In genomic region chr17:60887607-60888028, GRCh38 we compare ENCODE assay signal across 10 cellular contexts.
DNase-seq lines count a peak whose midpoint lies in the region; TF ChIP-seq lines count a peak whose summit lies in the region.
"Had no signal": no experiment of that assay in that cellular context is flagged by ENCODE, and none has a peak within 500 bp of the region (broad histone marks: within the 10 kb centered on the region; RNA-seq: fewer than 3 reads in every experiment).

No MANE protein-coding gene starts in this region.

- no peak overlapping the region for H4K8ac ChIP-seq in neuronal stem cell (ENCODE audit: low read depth, low read length)

- H2AFZ ChIP-seq in KMS-11 (ENCODE audit: low read depth) (peak overlapping the region; percentile 85), neuronal stem cell (ENCODE audit: low read length) (peak overlapping the region; percentile 66)

- H3K27me3 ChIP-seq in KMS-11 (ENCODE audit: insufficient read depth, low read depth) (no peaks in the 10 kb centered on the region), ectodermal cell (ENCODE audit: control insufficient read depth, insufficient read depth, low read length, poor library complexity, severe bottlenecking) (no peaks in the 10 kb centered on the region), neuronal stem cell (ENCODE audit: control insufficient read depth in 3 of 3, insufficient read depth in 3 of 3, low read depth in 1 of 3, low read length in 3 of 3) (no peaks in the 10 kb centered on the region)

- peak overlapping the region; percentile 94 for H3K4me2 ChIP-seq in KMS-11
- H3K4me2 ChIP-seq in neuronal stem cell (ENCODE audit: insufficient read depth, low read length, poor library complexity, severe bottlenecking), result peak overlapping the region; percentile 11

- no peak for TF ChIP-seq CTCF in KMS-11 (conservative IDR thresholded peaks at IDR 0.05; ENCODE audit: low read depth, low read length)

- no peak overlapping the region for H2BK120ac ChIP-seq in neuronal stem cell (ENCODE audit: low read depth, low read length)

- no peak overlapping the region for H3K14ac ChIP-seq in neuronal stem cell (ENCODE audit: low read length)

- H2BK12ac ChIP-seq in neuronal stem cell (ENCODE audit: low read length), result no peak overlapping the region

- H2AK5ac ChIP-seq in neuronal stem cell (ENCODE audit: low read depth, low read length), result no peak overlapping the region

- H3K27ac ChIP-seq in KMS-11 (peak overlapping the region; percentile 73), ectodermal cell (ENCODE audit: insufficient read depth, low read depth, low read length, poor library complexity, severe bottlenecking) (no peak overlapping the region), neuronal stem cell (replicated peaks; ENCODE audit: low read length) (no peak overlapping the region)

- H4K20me1 ChIP-seq in KMS-11 (ENCODE audit: insufficient read depth), result no peaks in the 10 kb centered on the region

- no peaks in the 10 kb centered on the region for H3K79me1 ChIP-seq in neuronal stem cell (ENCODE audit: low read depth, low read length)

- no peak overlapping the region for H3K4ac ChIP-seq in neuronal stem cell (ENCODE audit: low read length)

- no peak overlapping the region for H2BK5ac ChIP-seq in neuronal stem cell (ENCODE audit: low read length)

- peaks cover 9% of the 10 kb centered on the region for H3K4me1 ChIP-seq in KMS-11 (ENCODE audit: low read depth, poor library complexity, severe bottlenecking)
- no peaks in the 10 kb centered on the region for H3K4me1 ChIP-seq in ectodermal cell (ENCODE audit: control insufficient read depth, insufficient read depth, low read length)
- H3K4me1 ChIP-seq in neuronal stem cell (ENCODE audit: control insufficient read depth in 2 of 2, insufficient read depth in 1 of 2, low read depth in 1 of 2, low read length in 2 of 2), result no peaks in the 10 kb centered on the region

- H2BK15ac ChIP-seq in neuronal stem cell (ENCODE audit: low read length), result no peak overlapping the region

- H3K4me3 ChIP-seq in KMS-11 (IDR thresholded peaks at IDR 0.05; ENCODE audit: insufficient read depth, low read depth, low read length) (no peak overlapping the region), ectodermal cell (ENCODE audit: insufficient read depth, low read depth, low read length) (peak overlapping the region; percentile 32), neuronal stem cell (ENCODE audit: low read length in 2 of 2) (peak overlapping the region in 1 of 2 donors; percentile 42)

- H3K9me3 ChIP-seq in ectodermal cell (ENCODE audit: control insufficient read depth, low read length) (no peaks in the 10 kb centered on the region), neuronal stem cell (replicated peaks in 1 of 2; ENCODE audit: control insufficient read depth in 2 of 2, insufficient read depth in 1 of 2, low read depth in 1 of 2, low read length in 2 of 2) (no peaks in the 10 kb centered on the region)

- no peak overlapping the region for H3K18ac ChIP-seq in neuronal stem cell (ENCODE audit: low read length)

- no peaks in the 10 kb centered on the region for H3K79me2 ChIP-seq in KMS-11 (ENCODE audit: insufficient read depth, low read depth)

- no peaks in the 10 kb centered on the region for H3K36me3 ChIP-seq in KMS-11 (ENCODE audit: insufficient read depth)
- H3K36me3 ChIP-seq in ectodermal cell (ENCODE audit: control insufficient read depth, insufficient read depth, low read length), result no peaks in the 10 kb centered on the region
- no peaks in the 10 kb centered on the region for H3K36me3 ChIP-seq in neuronal stem cell (replicated peaks in 1 of 2; ENCODE audit: control insufficient read depth in 2 of 2, insufficient read depth in 2 of 2, low read length in 2 of 2)

- DNase-seq in NCI-H1105 treated with DMSO at 0.1 percent for 48 hours (lab: John Stamatoyannopoulos, UW) (peak; percentile 45), NCI-H1105 (lab: John Stamatoyannopoulos, UW) (no peak), neuronal stem cell (ENCODE audit: low spot score) (no peak), mucosa of gallbladder (ENCODE audit: low spot score) (no peak), NK-92 (lab: John Stamatoyannopoulos, UW; ENCODE audit: unreplicated experiment) (no peak), NCI-H1048 (lab: John Stamatoyannopoulos, UW) (no peak)
- DNase-seq: amygdala, foreskin fibroblast had no signal

- H3K23ac ChIP-seq in neuronal stem cell (ENCODE audit: low read depth, low read length, poor library complexity), result no peak overlapping the region

- no peak overlapping the region for H4K91ac ChIP-seq in neuronal stem cell (ENCODE audit: low read depth, low read length, poor library complexity)

- H3K9ac ChIP-seq in KMS-11 (peak overlapping the region; percentile 75), neuronal stem cell (ENCODE audit: low read depth, low read length, poor library complexity) (no peak overlapping the region)
